ENCODE assay signal across 8 cellular contexts in the genomic region with DNA sequence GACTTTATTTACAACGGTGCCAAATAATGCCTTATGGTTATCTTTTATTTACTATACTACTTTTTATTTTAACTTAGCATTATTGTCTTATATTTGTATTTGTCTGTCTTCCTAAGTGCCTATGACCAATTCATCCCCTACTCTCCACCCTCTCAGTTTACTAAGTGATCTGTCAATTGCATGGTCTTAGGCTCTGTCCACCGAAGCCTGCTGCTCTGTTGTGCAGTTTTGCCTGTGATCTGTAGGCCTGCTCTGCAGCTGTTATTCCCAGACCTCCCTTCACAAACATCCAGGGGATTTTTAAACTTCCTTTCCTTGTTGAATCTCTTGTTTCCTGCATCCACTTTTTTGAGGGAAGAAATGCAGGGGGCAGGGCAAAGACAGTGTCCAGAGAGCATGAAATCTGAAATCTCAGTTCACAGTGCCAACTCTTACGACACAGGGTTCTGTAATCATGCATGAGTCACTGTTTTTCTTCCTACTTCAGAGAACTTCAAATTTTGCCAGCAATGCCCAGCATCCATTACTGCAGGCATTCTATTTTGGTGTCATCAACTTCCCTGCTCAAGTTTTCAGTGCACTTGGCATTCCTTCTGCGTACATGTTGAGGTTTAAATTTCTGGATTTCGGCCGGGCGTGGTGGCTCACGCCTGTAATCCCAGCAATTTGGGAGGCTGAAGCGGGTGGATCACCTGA. TPM values are rescaled to one million over a fixed set of nuclear protein-coding genes. Genes with fewer than 3 reads are reported as not detected.
DNase-seq lines count a peak whose midpoint lies in the region; ATAC-seq and TF ChIP-seq lines count a peak whose summit lies in the region.

No MANE protein-coding gene starts in this region.

- H3K36me3 ChIP-seq in trophoblast cell (ENCODE audit: control insufficient read depth in 1 of 2, insufficient read depth in 2 of 2, low read length in 2 of 2) (peaks cover 0 to 4% of the 10 kb centered on the region in 2 experiments), WERI-Rb-1 (no peaks in the 10 kb centered on the region)

- BruUV-seq in Calu3 (replicated peaks; lab: Mats Ljungman, UMichigan), result no TSS peak

- intact Hi-C loops in Calu3 (cut with micrococcal nuclease; ENCODE audit: unreplicated experiment), result no loop called here

- no CpG with 5 or more reads among the region's 9 CpGs for whole genome bisulfite sequencing in trophoblast cell (ENCODE audit: extremely low coverage, insufficient coverage, insufficient read length)

- no peak for TF ChIP-seq CTCF in Calu3 (IDR thresholded peaks at IDR 0.05; ENCODE audit: unreplicated experiment)
- no peak for TF ChIP-seq CTCF in RWPE1 (conservative IDR thresholded peaks at IDR 0.05; ENCODE audit: low read depth)
- no peak for TF ChIP-seq CTCF in fibroblast of mammary gland (conservative IDR thresholded peaks at IDR 0.05; ENCODE audit: control insufficient read depth, insufficient read depth, low read depth, low read length)
- TF ChIP-seq CTCF in WERI-Rb-1 (IDR thresholded peaks at IDR 0.05; ENCODE audit: low read depth, low read length), result no peak

- no peak overlapping the region for H3K4ac ChIP-seq in trophoblast cell (ENCODE audit: low read depth, low read length)

- no peak overlapping the region for H3K23ac ChIP-seq in trophoblast cell (ENCODE audit: low read length)

- H3K27me3 ChIP-seq in trophoblast cell (ENCODE audit: insufficient read depth, low read length), result no peaks in the 10 kb centered on the region
- H3K27me3 ChIP-seq in WERI-Rb-1 (ENCODE audit: insufficient read depth, low read depth, severe bottlenecking), result peaks cover 78% of the 10 kb centered on the region

- H3K4me1 ChIP-seq in trophoblast cell (ENCODE audit: control insufficient read depth in 1 of 2, insufficient read depth in 2 of 2, low read length in 2 of 2), result no peaks in the 10 kb centered on the region

- no peak overlapping the region for H4K12ac ChIP-seq in trophoblast cell (ENCODE audit: low read depth, low read length)

- H3K9me3 ChIP-seq in trophoblast cell (ENCODE audit: insufficient read depth, low read depth, low read length), result no peaks in the 10 kb centered on the region
- peaks cover 2% of the 10 kb centered on the region for H3K9me3 ChIP-seq in WERI-Rb-1 (ENCODE audit: severe bottlenecking)

- H3K4me3 Mint-ChIP-seq in Calu3 (ENCODE audit: low read depth, unreplicated experiment), result peak overlapping the region; percentile 58

- no peak overlapping the region for H2AK5ac ChIP-seq in trophoblast cell (ENCODE audit: low read length)

- POLR2A ChIA-PET in RWPE1 (lab: Yijun Ruan, JAX; ENCODE audit: low non-redundant PET), result no interaction called here

- H3K27ac ChIP-seq in RWPE1 (peak overlapping the region; percentile 88), trophoblast cell (ENCODE audit: low read depth, low read length) (no peak overlapping the region), WERI-Rb-1 (no peak overlapping the region)

- H3K27ac Mint-ChIP-seq in Calu3 (ENCODE audit: unreplicated experiment), result peak overlapping the region; percentile 88

- no peak overlapping the region for H3K9ac ChIP-seq in trophoblast cell (ENCODE audit: low read length)

- H3K36me3 Mint-ChIP-seq in Calu3 (ENCODE audit: insufficient read depth, unreplicated experiment), result peaks cover 85% of the 10 kb centered on the region

- no peak overlapping the region for H3K4me2 ChIP-seq in trophoblast cell (ENCODE audit: low read length)

- no peak for ATAC-seq in HG03439 (IDR thresholded peaks at IDR 0.05; ENCODE audit: unreplicated experiment)

- H3K9me3 Mint-ChIP-seq in Calu3 (ENCODE audit: low read depth, unreplicated experiment), result no peaks in the 10 kb centered on the region

- H4K8ac ChIP-seq in trophoblast cell (ENCODE audit: low read depth, low read length), result no peak overlapping the region

- no peak overlapping the region for H3K14ac ChIP-seq in trophoblast cell (ENCODE audit: low read length)

- CTCF ChIA-PET in Calu3 (lab: Charles Lee) (no interaction called here), RWPE1 (lab: Yijun Ruan, JAX) (no interaction called here)

- H2BK12ac ChIP-seq in trophoblast cell (ENCODE audit: low read length), result no peak overlapping the region

- H3K18ac ChIP-seq in trophoblast cell (ENCODE audit: low read length), result no peak overlapping the region

- no peaks in the 10 kb centered on the region for H3K79me2 ChIP-seq in trophoblast cell (ENCODE audit: control insufficient read depth, insufficient read depth, low read length, poor library complexity)

- no peaks in the 10 kb centered on the region for H3K27me3 Mint-ChIP-seq in Calu3 (ENCODE audit: unreplicated experiment)

- H3K4me1 Mint-ChIP-seq in Calu3 (ENCODE audit: low read depth, unreplicated experiment), result peaks cover 54% of the 10 kb centered on the region

- no peaks in the 10 kb centered on the region for H3K79me1 ChIP-seq in trophoblast cell (ENCODE audit: low read length)

- no peak overlapping the region for H4K91ac ChIP-seq in trophoblast cell (ENCODE audit: low read depth, low read length)

- H3K4me3 ChIP-seq in fibroblast of mammary gland (ENCODE audit: control insufficient read depth, low read depth, low read length) (no peak overlapping the region), trophoblast cell (ENCODE audit: low read depth, low read length) (no peak overlapping the region), WERI-Rb-1 (ENCODE audit: low read depth, low read length) (no peak overlapping the region)

- no peak overlapping the region for H2AFZ ChIP-seq in trophoblast cell (ENCODE audit: insufficient read depth, low read length, poor library complexity)

- no peak overlapping the region for H2BK5ac ChIP-seq in trophoblast cell (ENCODE audit: low read depth, low read length, poor library complexity)

- no peak overlapping the region for H2BK120ac ChIP-seq in trophoblast cell (ENCODE audit: insufficient read depth, low read length, poor library complexity)

- DNase-seq in Calu3 (peak; percentile 67), RWPE1 (ENCODE audit: low spot score) (peak; percentile 65), fibroblast of mammary gland (ENCODE audit: low read depth) (peak; percentile 99), trophoblast cell (peak; percentile 89 to 98), NCI-H526 (lab: John Stamatoyannopoulos, UW) (no peak), germinal center (ENCODE audit: low spot score) (no peak), WERI-Rb-1 (no peak)

RNA-seq across cellular contexts. Expression of a gene that starts 11.4 kb away (rescaled TPM):
- total RNA-seq in Calu3 (2022), result 104 and 141 TPM in 2 replicates
- polyA plus RNA-seq in trophoblast cell (2013), result 8.4 and 9.2 TPM in 2 replicates

Comparison
In these comparisons a context has a peak if more than half of its experiments do, and no peak if none do; other contexts are left out.
1. DNase-seq: peak in Calu3 (single experiment), RWPE1 (single experiment), fibroblast of mammary gland (single experiment) and trophoblast cell (2 of 2); none in NCI-H526 (0 of 2), germinal center (single experiment) and WERI-Rb-1 (single experiment).